Comparison of ENCODE assay signal across 8 cellular contexts in genomic region chr2:54457326-54458023, GRCh38. TPM values are rescaled to one million over a fixed set of nuclear protein-coding genes. Genes with fewer than 3 reads are reported as not detected.
DNase-seq lines count a peak whose midpoint lies in the region; TF ChIP-seq lines count a peak whose summit lies in the region.

No MANE protein-coding gene starts in this region.

- intact Hi-C loops in posterior vena cava (cut with DNase I) = loop anchor here in 1 of 2 donors (10.0 kb wide), 1 partner anchor 177 kb away; no protein-coding TSS in a partner anchor

- no peak for TF ChIP-seq CTCF in GM10266 (IDR thresholded peaks at IDR 0.05; ENCODE audit: control insufficient read depth, insufficient read depth, low read depth, missing control alignments)

- DNase-seq in GM10266 (ENCODE audit: extremely low spot score) (peak; percentile 39), NCI-H128 (lab: John Stamatoyannopoulos, UW; ENCODE audit: unreplicated experiment) (peak; percentile 30), germinal center (ENCODE audit: low spot score) (peak; percentile 33), nucleus accumbens (lab: John Stamatoyannopoulos, UW) (peak in 44 of 56 donors; percentile 14 to 79 (median 56)), T-helper 9 cell (no peak), posterior vena cava (ENCODE audit: low spot score) (no peak), KG1 (lab: John Stamatoyannopoulos, UW) (no peak)
- DNase-seq in activated CD8-positive, alpha-beta memory T cell treated with anti-CD3 and anti-CD28 coated beads, Interleukin-2, amount 50 U/mL, for 48 hours = peak; percentile 57

RNA-seq across cellular contexts. Expression of gene SPTBN1, which starts 1.3 kb away (rescaled TPM):
- total RNA-seq in posterior vena cava = 100 to 1,000 TPM; 329 to 357 TPM

Comparison
In these comparisons a context has a peak if more than half of its experiments do, and no peak if none do; other contexts are left out.
1. DNase-seq: peak in GM10266 (single experiment), NCI-H128 (single experiment), activated CD8-positive, alpha-beta memory T cell treated with anti-CD3 and anti-CD28 coated beads, Interleukin-2, amount 50 U/mL, for 48 hours (single experiment), germinal center (single experiment) and nucleus accumbens (44 of 56); none in T-helper 9 cell (single experiment), posterior vena cava (single experiment) and KG1 (single experiment).